ENCODE assay signal across 9 cellular contexts in genomic region chr3:8938021-8938420, GRCh38. TPM values are rescaled to one million over a fixed set of nuclear protein-coding genes. Genes with fewer than 3 reads are reported as not detected.
DNase-seq lines count a peak whose midpoint lies in the region; ATAC-seq and TF ChIP-seq lines count a peak whose summit lies in the region.
"Had no signal": no experiment of that assay in that cellular context is flagged by ENCODE, and none has a peak within 500 bp of the region (broad histone marks: within the 10 kb centered on the region; RNA-seq: fewer than 3 reads in every experiment).

No MANE protein-coding gene starts in this region.

- no peak overlapping the region for H3K27ac Mint-ChIP-seq in neural crest cell (ENCODE audit: unreplicated experiment)

- H3K4me1 Mint-ChIP-seq in neural crest cell = no peaks in the 10 kb centered on the region
- no peaks in the 10 kb centered on the region for H3K4me1 Mint-ChIP-seq in activated T-cell treated with anti-CD3 and anti-CD28 coated beads, Interleukin-2, amount 50 U/mL, for 4 hours (ENCODE audit: low read depth)

- no peak overlapping the region for H3K4me3 Mint-ChIP-seq in neural crest cell
- no peak overlapping the region for H3K4me3 Mint-ChIP-seq in activated T-cell treated with anti-CD3 and anti-CD28 coated beads, Interleukin-2, amount 50 U/mL, for 4 hours

- in situ Hi-C loops in astrocyte of the spinal cord (cut with HindIII; ENCODE audit: low sequenced_read_pairs) = no loop called here

- no peaks in the 10 kb centered on the region for H3K27me3 Mint-ChIP-seq in neural crest cell (ENCODE audit: low read depth)
- H3K27me3 Mint-ChIP-seq in activated T-cell treated with anti-CD3 and anti-CD28 coated beads, Interleukin-2, amount 50 U/mL, for 4 hours (ENCODE audit: low read depth) = no peaks in the 10 kb centered on the region

- no peaks in the 10 kb centered on the region for H3K9me3 Mint-ChIP-seq in neural crest cell
- peaks cover 5% of the 10 kb centered on the region for H3K9me3 Mint-ChIP-seq in activated T-cell treated with anti-CD3 and anti-CD28 coated beads, Interleukin-2, amount 50 U/mL, for 4 hours

- TF ChIP-seq CTCF in astrocyte of the spinal cord (IDR thresholded peaks at IDR 0.05; ENCODE audit: low read depth, low read length) = peak; percentile 50
- TF ChIP-seq CTCF in neural crest cell (conservative IDR thresholded peaks at IDR 0.05) = peak; percentile 60

- H3K36me3 Mint-ChIP-seq in neural crest cell (ENCODE audit: low read depth) = peaks cover 25% of the 10 kb centered on the region
- peaks cover 43% of the 10 kb centered on the region for H3K36me3 Mint-ChIP-seq in activated T-cell treated with anti-CD3 and anti-CD28 coated beads, Interleukin-2, amount 50 U/mL, for 4 hours (ENCODE audit: insufficient read depth)

- no peak overlapping the region for H3K4me3 ChIP-seq in Jurkat, Clone E6-1 (ENCODE audit: low read length)
- no peak overlapping the region for H3K4me3 ChIP-seq in astrocyte of the spinal cord (ENCODE audit: low read depth, low read length)
- H3K4me3 ChIP-seq: BLaER1 had no signal

- DNase-seq in DMS53 (lab: John Stamatoyannopoulos, UW) (peak; percentile 1), DMS53 treated with DMSO at 0.1 percent for 48 hours (lab: John Stamatoyannopoulos, UW; ENCODE audit: unreplicated experiment) (no peak), astrocyte of the spinal cord (ENCODE audit: low read depth, low spot score) (peak; percentile 72), neural crest cell (ENCODE audit: low read depth, low spot score) (no peak), NCI-H2081 treated with DMSO at 0.1 percent for 48 hours (lab: John Stamatoyannopoulos, UW) (no peak), NK-92 (lab: John Stamatoyannopoulos, UW; ENCODE audit: unreplicated experiment) (no peak)
- peak; percentile 25 for DNase-seq in Jurkat, Clone E6-1 (ENCODE audit: low read depth, low spot score)
- DNase-seq in activated T-cell treated with anti-CD3 and anti-CD28 coated beads, Interleukin-2, amount 50 U/mL, for 4 hours = no peak

- no peak for ATAC-seq in activated T-cell treated with anti-CD3 and anti-CD28 coated beads, Interleukin-2, amount 50 U/mL, for 4 hours

RNA-seq across cellular contexts. Expression of gene RAD18, which starts 25.3 kb away (rescaled TPM):
- 21.8 TPM for polyA plus RNA-seq in Jurkat, Clone E6-1 (2012; ENCODE audit: insufficient read depth, insufficient read length)
- total RNA-seq in neural crest cell = 34.2 and 36.3 TPM in 2 replicates
- total RNA-seq in activated T-cell treated with anti-CD3 and anti-CD28 coated beads, Interleukin-2, amount 50 U/mL, for 4 hours = 10 to 100 TPM; 32.5 to 45.0 (median 38.0) TPM

Comparison
In these comparisons a context has a peak if more than half of its experiments do, and no peak if none do; other contexts are left out.
1. DNase-seq: peak in DMS53 (single experiment), Jurkat, Clone E6-1 (single experiment) and astrocyte of the spinal cord (single experiment); none in DMS53 treated with DMSO at 0.1 percent for 48 hours (single experiment), neural crest cell (single experiment), activated T-cell treated with anti-CD3 and anti-CD28 coated beads, Interleukin-2, amount 50 U/mL, for 4 hours (single experiment), NCI-H2081 treated with DMSO at 0.1 percent for 48 hours (single experiment) and NK-92 (single experiment).